Comparison of ENCODE assay signal across 30 cellular contexts in the genomic region with DNA sequence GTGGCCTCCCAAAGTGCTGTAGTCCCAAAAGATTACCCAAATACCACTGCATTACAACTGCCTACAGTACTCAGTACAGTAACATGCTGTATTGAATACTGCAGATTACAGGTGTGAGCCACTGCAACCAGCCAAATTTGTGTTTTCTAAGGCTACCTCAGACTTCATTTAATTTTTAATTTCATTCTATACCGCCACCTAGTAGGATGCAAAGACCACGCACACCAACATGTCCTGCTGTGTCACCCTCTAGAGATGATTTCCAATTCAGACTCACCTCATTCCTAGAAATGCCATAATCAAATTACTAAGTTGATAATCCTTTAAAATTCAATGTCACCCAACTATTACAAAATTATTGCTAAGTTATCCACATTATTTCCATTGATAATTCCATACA. TPM values are rescaled to one million over a fixed set of nuclear protein-coding genes. Genes with fewer than 3 reads are reported as not detected.
DNase-seq lines count a peak whose midpoint lies in the region; ATAC-seq and TF ChIP-seq lines count a peak whose summit lies in the region.
"Had no signal": no experiment of that assay in that cellular context is flagged by ENCODE, and none has a peak within 500 bp of the region (broad histone marks: within the 10 kb centered on the region; RNA-seq: fewer than 3 reads in every experiment).

No MANE protein-coding gene starts in this region.

- H3K36me3 Mint-ChIP-seq in activated T-cell treated with anti-CD3 and anti-CD28 coated beads, Interleukin-2, amount 50 U/mL, for 72 hours (ENCODE audit: insufficient read depth in 2 of 2) = peaks cover 11 to 17% of the 10 kb centered on the region in 2 donors
- peaks cover 33% of the 10 kb centered on the region for H3K36me3 Mint-ChIP-seq in activated T-cell treated with anti-CD3 and anti-CD28 coated beads, Interleukin-2, amount 50 U/mL, for 4 hours (ENCODE audit: insufficient read depth)

- no peak overlapping the region for H3K4me3 ChIP-seq in RWPE2 (ENCODE audit: severe bottlenecking)
- peak overlapping the region; percentile 21; the same call in 1 of the 2 replicates for H3K4me3 ChIP-seq in iPS-20b (ENCODE audit: low read length)
- no peak overlapping the region for H3K4me3 ChIP-seq in testis
- H3K4me3 ChIP-seq: lower lobe of right lung, Peyer's patch, sigmoid colon, stomach had no signal

- peaks cover 67% of the 10 kb centered on the region for H3K4me1 Mint-ChIP-seq in activated T-cell treated with anti-CD3 and anti-CD28 coated beads, Interleukin-2, amount 50 U/mL, for 72 hours (ENCODE audit: low read depth)
- H3K4me1 Mint-ChIP-seq in activated T-cell treated with anti-CD3 and anti-CD28 coated beads, Interleukin-2, amount 50 U/mL, for 4 hours (ENCODE audit: low read depth) = peaks cover 75% of the 10 kb centered on the region

- peaks cover 2 to 5% of the 10 kb centered on the region in 2 donors for H3K9me3 Mint-ChIP-seq in activated T-cell treated with anti-CD3 and anti-CD28 coated beads, Interleukin-2, amount 50 U/mL, for 72 hours
- H3K9me3 Mint-ChIP-seq in activated T-cell treated with anti-CD3 and anti-CD28 coated beads, Interleukin-2, amount 50 U/mL, for 4 hours = peaks cover 10% of the 10 kb centered on the region

- H3K27ac ChIP-seq in RWPE2 (ENCODE audit: poor library complexity, severe bottlenecking) (peak overlapping the region; percentile 53), iPS-20b (ENCODE audit: low read length) (no peak overlapping the region), testis (peak overlapping the region; percentile 24 to 65)
- H3K27ac ChIP-seq: lower lobe of right lung, Peyer's patch, sigmoid colon had no signal

- peak overlapping the region; percentile 52 for H3K27ac Mint-ChIP-seq in activated T-cell treated with anti-CD3 and anti-CD28 coated beads, Interleukin-2, amount 50 U/mL, for 72 hours
- H3K27ac Mint-ChIP-seq: activated CD4-positive, alpha-beta T cell treated with anti-CD3 and anti-CD28 coated beads, Interleukin-2, amount 10 ng/mL, durations not matched to agents 24 days and 14 days; CD8-positive, alpha-beta T cell had no signal

- 95 to 100% methylated on average over 2 of the region's 2 CpGs for WGBS in testis, 2 donors

- H3K27me3 ChIP-seq in RWPE2 (ENCODE audit: insufficient read depth, poor library complexity, severe bottlenecking) = no peaks in the 10 kb centered on the region
- no peaks in the 10 kb centered on the region for H3K27me3 ChIP-seq in iPS-20b (ENCODE audit: insufficient read depth, low read length)
- H3K27me3 ChIP-seq in testis = no peaks in the 10 kb centered on the region
- H3K27me3 ChIP-seq: Peyer's patch, sigmoid colon, stomach had no signal

- H3K9ac ChIP-seq in iPS-20b (ENCODE audit: low read depth, low read length) = no peak overlapping the region

- peaks cover 4% of the 10 kb centered on the region for H3K9me3 ChIP-seq in RWPE2 (ENCODE audit: severe bottlenecking)
- H3K9me3 ChIP-seq in iPS-20b (ENCODE audit: insufficient read depth, low read depth, low read length) = peaks cover 8% of the 10 kb centered on the region
- H3K9me3 ChIP-seq in testis = no peaks in the 10 kb centered on the region
- H3K9me3 ChIP-seq: Peyer's patch had no signal

- intact Hi-C loops in testis (cut with DNase I; ENCODE audit: low total_unique reads) = no loop called here

- no peak for TF ChIP-seq POLR2A in testis (IDR thresholded peaks at IDR 0.05)

- H3K27me3 Mint-ChIP-seq in activated T-cell treated with anti-CD3 and anti-CD28 coated beads, Interleukin-2, amount 50 U/mL, for 72 hours (ENCODE audit: low read depth) = no peaks in the 10 kb centered on the region
- H3K27me3 Mint-ChIP-seq in activated T-cell treated with anti-CD3 and anti-CD28 coated beads, Interleukin-2, amount 50 U/mL, for 4 hours (ENCODE audit: low read depth) = no peaks in the 10 kb centered on the region
- H3K27me3 Mint-ChIP-seq: activated CD4-positive, alpha-beta T cell treated with anti-CD3 and anti-CD28 coated beads, Interleukin-2, amount 10 ng/mL, durations not matched to agents 24 days and 14 days; IgD-negative memory B cell had no signal

- H3K4me3 Mint-ChIP-seq in activated T-cell treated with anti-CD3 and anti-CD28 coated beads, Interleukin-2, amount 50 U/mL, for 72 hours = no peak overlapping the region
- H3K4me3 Mint-ChIP-seq in activated T-cell treated with anti-CD3 and anti-CD28 coated beads, Interleukin-2, amount 50 U/mL, for 4 hours = no peak overlapping the region
- H3K4me3 Mint-ChIP-seq: activated CD4-positive, alpha-beta T cell treated with anti-CD3 and anti-CD28 coated beads, Interleukin-2, amount 10 ng/mL, durations not matched to agents 24 days and 14 days; CD8-positive, alpha-beta T cell; natural killer cell had no signal

- TF ChIP-seq CTCF in RWPE2 (IDR thresholded peaks at IDR 0.05; ENCODE audit: poor library complexity, severe bottlenecking) (no peak), testis (IDR thresholded peaks at IDR 0.05) (no peak)

- H3K36me3 ChIP-seq in RWPE2 (ENCODE audit: low read depth) (peaks cover 25% of the 10 kb centered on the region), iPS-20b (ENCODE audit: insufficient read depth, low read depth, low read length) (no peaks in the 10 kb centered on the region), testis (ENCODE audit: low read depth, missing control alignments) (no peaks in the 10 kb centered on the region)
- H3K36me3 ChIP-seq: lower lobe of right lung, Peyer's patch, sigmoid colon, stomach had no signal

- ATAC-seq in activated T-cell treated with anti-CD3 and anti-CD28 coated beads, Interleukin-2, amount 50 U/mL, for 72 hours (replicated peaks in 1 of 2) = no peak
- ATAC-seq in activated T-cell treated with anti-CD3 and anti-CD28 coated beads, Interleukin-2, amount 50 U/mL, for 4 hours = no peak
- ATAC-seq in RWPE2 (ENCODE audit: low read depth) = no peak
- no peak for ATAC-seq in GM19035 (IDR thresholded peaks at IDR 0.05; ENCODE audit: unreplicated experiment)
- ATAC-seq: CD8-positive, alpha-beta T cell; lower lobe of right lung; natural killer cell had no signal

- no peak for DNase-seq in activated T-cell treated with anti-CD3 and anti-CD28 coated beads, Interleukin-2, amount 50 U/mL, for 72 hours
- DNase-seq in activated T-cell treated with anti-CD3 and anti-CD28 coated beads, Interleukin-2, amount 50 U/mL, for 4 hours = no peak
- no peak for DNase-seq in RWPE2 (ENCODE audit: low spot score)
- no peak for DNase-seq in testis
- DNase-seq in DMS79 (lab: John Stamatoyannopoulos, UW) = no peak
- DNase-seq in activated effector memory CD4-positive, alpha-beta T cell treated with anti-CD3 and anti-CD28 coated beads, Interleukin-2, amount 50 U/mL, for 16 hours = no peak
- DNase-seq: 8988T; activated CD4-positive, alpha-beta T cell treated with anti-CD3 and anti-CD28 coated beads, Interleukin-2, amount 10 ng/mL, durations not matched to agents 24 days and 14 days; activated CD8-positive, alpha-beta memory T cell treated with anti-CD3 and anti-CD28 coated beads for 24 hours; activated gamma-delta T cell treated with Interleukin-2 at 50 U/mL for 16 hours; activated T-cell treated with anti-CD3 and anti-CD28 coated beads for 4 hours; CD8-positive, alpha-beta T cell; cerebellar nuclear complex; EL; lower lobe of right lung; natural killer cell; NCI-H1105; NCI-H1930; NCI-H526; occipital lobe; Peyer's patch; sigmoid colon; stimulated activated CD4-positive, alpha-beta T cell treated with anti-CD3 and anti-CD28 coated beads, Interleukin-12 subunit alpha, Interleukin-12 subunit beta, amount 100 ng/mL, for 4 hours; stimulated activated CD4-positive, alpha-beta T cell treated with anti-CD3 and anti-CD28 coated beads, Interleukin-2, amount 100 ng/mL, for 48 hours; stomach; T-helper 9 cell; trophoblast cell had no signal

- peaks cover 24% of the 10 kb centered on the region for H3K4me1 ChIP-seq in RWPE2 (ENCODE audit: insufficient read depth, poor library complexity, severe bottlenecking)
- H3K4me1 ChIP-seq in iPS-20b (ENCODE audit: insufficient read depth, low read length) = peaks cover 68% of the 10 kb centered on the region
- H3K4me1 ChIP-seq in testis = peaks cover 58% of the 10 kb centered on the region

RNA-seq across cellular contexts. Expression of a gene that starts 15.1 kb away (rescaled TPM):
- total RNA-seq in activated T-cell treated with anti-CD3 and anti-CD28 coated beads, Interleukin-2, amount 50 U/mL, for 72 hours = 10 to 100 TPM; 50.5 to 54.2 TPM
- 10 to 100 TPM; 43.7 to 49.7 (median 46.2) TPM for total RNA-seq in activated T-cell treated with anti-CD3 and anti-CD28 coated beads, Interleukin-2, amount 50 U/mL, for 4 hours
- 100 to 1,000 TPM in 1 of 2 donors, 10 to 100 TPM in 1; 88.1 to 111 TPM for total RNA-seq in testis
- polyA plus RNA-seq in testis (ENCODE audit: insufficient read depth, low read depth, low replicate concordance) = 31.7 TPM
